Comparison of ENCODE assay signal across 16 cellular contexts in genomic region chr3:149816326-149816725, GRCh38. TPM values are rescaled to one million over a fixed set of nuclear protein-coding genes. Genes with fewer than 3 reads are reported as not detected.
DNase-seq lines count a peak whose midpoint lies in the region; ATAC-seq and TF ChIP-seq lines count a peak whose summit lies in the region.
"Had no signal": no experiment of that assay in that cellular context is flagged by ENCODE, and none has a peak within 500 bp of the region (broad histone marks: within the 10 kb centered on the region; RNA-seq: fewer than 3 reads in every experiment).

No MANE protein-coding gene starts in this region.

- no peak for ATAC-seq in activated T-cell treated with anti-CD3 and anti-CD28 coated beads, Interleukin-2, amount 50 U/mL, for 72 hours (replicated peaks in 1 of 2)
- no peak for ATAC-seq in activated T-cell treated with anti-CD3 and anti-CD28 coated beads, Interleukin-2, amount 50 U/mL, for 4 hours
- ATAC-seq in memory B cell (ENCODE audit: low read depth), result no peak
- ATAC-seq in thoracic aorta (ENCODE audit: insufficient number of reproducible peaks, low FRiP score, low read depth), result no peak
- ATAC-seq in HG03025 (IDR thresholded peaks at IDR 0.05; ENCODE audit: low FRiP score, unreplicated experiment), result no peak
- no peak for ATAC-seq in HG03565 (IDR thresholded peaks at IDR 0.05; ENCODE audit: unreplicated experiment)

- H3K36me3 ChIP-seq in thoracic aorta, result no peaks in the 10 kb centered on the region

- POLR2A ChIA-PET in MCF 10A (lab: Yijun Ruan, JAX), result interaction anchor here (0.9 to 1.4 kb wide), 4 partner anchors 15 to 158 kb away, joined by 3 to 4 read pairs (median 3); partner anchors contain the start of gene WWTR1

- H3K27me3 ChIP-seq in thoracic aorta (replicated peaks; ENCODE audit: insufficient read depth), result no peaks in the 10 kb centered on the region

- H3K9me3 ChIP-seq in thoracic aorta, result no peaks in the 10 kb centered on the region

- peaks cover 2 to 5% of the 10 kb centered on the region in 2 donors for H3K36me3 Mint-ChIP-seq in activated T-cell treated with anti-CD3 and anti-CD28 coated beads, Interleukin-2, amount 50 U/mL, for 72 hours (ENCODE audit: insufficient read depth in 2 of 2)
- H3K36me3 Mint-ChIP-seq in activated T-cell treated with anti-CD3 and anti-CD28 coated beads, Interleukin-2, amount 50 U/mL, for 4 hours (ENCODE audit: insufficient read depth), result peaks cover 3% of the 10 kb centered on the region
- no peaks in the 10 kb centered on the region for H3K36me3 Mint-ChIP-seq in MCF 10A (ENCODE audit: insufficient read depth, unreplicated experiment)
- H3K36me3 Mint-ChIP-seq in memory B cell, result peaks cover 3% of the 10 kb centered on the region

- H3K27ac ChIP-seq in thoracic aorta, result no peak overlapping the region
- H3K27ac ChIP-seq: parathyroid adenoma had no signal

- H3K27me3 Mint-ChIP-seq in activated T-cell treated with anti-CD3 and anti-CD28 coated beads, Interleukin-2, amount 50 U/mL, for 72 hours (ENCODE audit: low read depth), result no peaks in the 10 kb centered on the region
- no peaks in the 10 kb centered on the region for H3K27me3 Mint-ChIP-seq in activated T-cell treated with anti-CD3 and anti-CD28 coated beads, Interleukin-2, amount 50 U/mL, for 4 hours (ENCODE audit: low read depth)
- H3K27me3 Mint-ChIP-seq in MCF 10A (ENCODE audit: insufficient read depth, unreplicated experiment) (no peaks in the 10 kb centered on the region), memory B cell (no peaks in the 10 kb centered on the region)
- H3K27me3 Mint-ChIP-seq: activated CD4-positive, alpha-beta T cell treated with anti-CD3 and anti-CD28 coated beads, Interleukin-2, amount 10 ng/mL, durations not matched to agents 24 days and 14 days; type B pancreatic cell had no signal

- TF ChIP-seq CTCF in MCF 10A (IDR thresholded peaks at IDR 0.05; ENCODE audit: unreplicated experiment), result no peak
- no peak for TF ChIP-seq CTCF in thoracic aorta (IDR thresholded peaks at IDR 0.05)

- peaks cover 20 to 41% of the 10 kb centered on the region in 2 donors for H3K4me1 ChIP-seq in thoracic aorta (ENCODE audit: control insufficient read depth in 1 of 2, low read depth in 2 of 2)

- no TSS peak for BruUV-seq in MCF 10A (replicated peaks; lab: Mats Ljungman, UMichigan)

- intact Hi-C loops in MCF 10A (cut with micrococcal nuclease), result no loop called here

- peak overlapping the region; percentile 86 for H3K27ac Mint-ChIP-seq in activated T-cell treated with anti-CD3 and anti-CD28 coated beads, Interleukin-2, amount 50 U/mL, for 72 hours
- H3K27ac Mint-ChIP-seq in MCF 10A (ENCODE audit: low read depth, unreplicated experiment), result peak overlapping the region; percentile 90
- peak overlapping the region; percentile 33 for H3K27ac Mint-ChIP-seq in memory B cell
- H3K27ac Mint-ChIP-seq: activated CD4-positive, alpha-beta T cell treated with anti-CD3 and anti-CD28 coated beads, Interleukin-2, amount 10 ng/mL, durations not matched to agents 24 days and 14 days; type B pancreatic cell had no signal

- CTCF ChIA-PET in MCF 10A (lab: Yijun Ruan, JAX), result interaction anchor here (0.6 to 1.5 kb wide), 4 partner anchors 11 to 254 kb away, joined by 3 to 4 read pairs (median 3); partner anchors contain the start of gene COMMD2

- H3K4me3 ChIP-seq in thoracic aorta, result peak overlapping the region; percentile 83

- H3K9me3 Mint-ChIP-seq in activated T-cell treated with anti-CD3 and anti-CD28 coated beads, Interleukin-2, amount 50 U/mL, for 72 hours, result no peaks in the 10 kb centered on the region
- peaks cover under 1% of the 10 kb centered on the region for H3K9me3 Mint-ChIP-seq in activated T-cell treated with anti-CD3 and anti-CD28 coated beads, Interleukin-2, amount 50 U/mL, for 4 hours
- H3K9me3 Mint-ChIP-seq in MCF 10A (ENCODE audit: unreplicated experiment) (no peaks in the 10 kb centered on the region), memory B cell (no peaks in the 10 kb centered on the region)
- H3K9me3 Mint-ChIP-seq: activated CD4-positive, alpha-beta T cell treated with anti-CD3 and anti-CD28 coated beads, Interleukin-2, amount 10 ng/mL, durations not matched to agents 24 days and 14 days; type B pancreatic cell had no signal

- DNase-seq in activated T-cell treated with anti-CD3 and anti-CD28 coated beads, Interleukin-2, amount 50 U/mL, for 72 hours, result no peak
- DNase-seq in activated T-cell treated with anti-CD3 and anti-CD28 coated beads, Interleukin-2, amount 50 U/mL, for 4 hours, result no peak
- DNase-seq in MCF 10A (ENCODE audit: unreplicated experiment), result no peak
- no peak for DNase-seq in memory B cell (ENCODE audit: low spot score in 2 of 2)
- DNase-seq in thoracic aorta (ENCODE audit: low spot score), result no peak
- no peak for DNase-seq in HuH-7.5 (ENCODE audit: low spot score)
- DNase-seq: 8988T; activated CD4-positive, alpha-beta T cell treated with anti-CD3 and anti-CD28 coated beads, Interleukin-2, amount 10 ng/mL, durations not matched to agents 24 days and 14 days; activated T-cell treated with anti-CD3 and anti-CD28 coated beads, Interleukin-2, amount 50 U/mL, for 48 hours; aorta; dermis blood vessel endothelial cell; NCI-H82 had no signal

- peak overlapping the region; percentile 4 to 79 for H3K4me3 Mint-ChIP-seq in activated T-cell treated with anti-CD3 and anti-CD28 coated beads, Interleukin-2, amount 50 U/mL, for 72 hours
- H3K4me3 Mint-ChIP-seq in activated T-cell treated with anti-CD3 and anti-CD28 coated beads, Interleukin-2, amount 50 U/mL, for 4 hours, result no peak overlapping the region
- H3K4me3 Mint-ChIP-seq in MCF 10A (ENCODE audit: unreplicated experiment), result peak overlapping the region; percentile 43
- H3K4me3 Mint-ChIP-seq in memory B cell, result peak overlapping the region; percentile 21

- H3K4me1 Mint-ChIP-seq in activated T-cell treated with anti-CD3 and anti-CD28 coated beads, Interleukin-2, amount 50 U/mL, for 72 hours (ENCODE audit: low read depth), result peaks cover 63% of the 10 kb centered on the region
- H3K4me1 Mint-ChIP-seq in activated T-cell treated with anti-CD3 and anti-CD28 coated beads, Interleukin-2, amount 50 U/mL, for 4 hours (ENCODE audit: low read depth), result peaks cover 65% of the 10 kb centered on the region
- H3K4me1 Mint-ChIP-seq in MCF 10A (ENCODE audit: insufficient read depth, unreplicated experiment) (peaks cover 44% of the 10 kb centered on the region), memory B cell (peaks cover 48% of the 10 kb centered on the region)

RNA-seq across cellular contexts. Expression of gene RNF13, which starts 3.3 kb away (rescaled TPM):
- total RNA-seq in activated T-cell treated with anti-CD3 and anti-CD28 coated beads, Interleukin-2, amount 50 U/mL, for 72 hours, result 10 to 100 TPM; 45.0 to 47.3 TPM
- total RNA-seq in activated T-cell treated with anti-CD3 and anti-CD28 coated beads, Interleukin-2, amount 50 U/mL, for 4 hours, result 10 to 100 TPM; 29.4 to 31.9 (median 30.7) TPM
- 36.5 and 40.4 TPM in 2 replicates for total RNA-seq in MCF 10A (2022)
- 10 to 100 TPM; 51.9 to 84.0 TPM for total RNA-seq in thoracic aorta

RNA-seq across cellular contexts. Expression of gene ANKUB1, which starts 24.0 kb away (rescaled TPM):
- total RNA-seq in activated T-cell treated with anti-CD3 and anti-CD28 coated beads, Interleukin-2, amount 50 U/mL, for 72 hours, result not detected
- total RNA-seq in activated T-cell treated with anti-CD3 and anti-CD28 coated beads, Interleukin-2, amount 50 U/mL, for 4 hours, result not detected
- total RNA-seq in MCF 10A (2022), result not detected in 2 replicates
- under 1 TPM in 1 of 2 donors, not detected in 1; 0.81 TPM for total RNA-seq in thoracic aorta
- total RNA-seq: activated CD4-positive, alpha-beta T cell treated with anti-CD3 and anti-CD28 coated beads, Interleukin-2, amount 10 ng/mL, durations not matched to agents 24 days and 14 days; aorta; dermis blood vessel endothelial cell had no signal

Comparison
In these comparisons a context has a peak if more than half of its experiments do, and no peak if none do; other contexts are left out.
1. H3K27ac Mint-ChIP-seq: peak in every context shown above with its lines; median percentile 90 in MCF 10A; 86 in activated T-cell treated with anti-CD3 and anti-CD28 coated beads, Interleukin-2, amount 50 U/mL, for 72 hours; 33 in memory B cell.